ENCODE assay signal across 1 cellular context in the genomic region with DNA sequence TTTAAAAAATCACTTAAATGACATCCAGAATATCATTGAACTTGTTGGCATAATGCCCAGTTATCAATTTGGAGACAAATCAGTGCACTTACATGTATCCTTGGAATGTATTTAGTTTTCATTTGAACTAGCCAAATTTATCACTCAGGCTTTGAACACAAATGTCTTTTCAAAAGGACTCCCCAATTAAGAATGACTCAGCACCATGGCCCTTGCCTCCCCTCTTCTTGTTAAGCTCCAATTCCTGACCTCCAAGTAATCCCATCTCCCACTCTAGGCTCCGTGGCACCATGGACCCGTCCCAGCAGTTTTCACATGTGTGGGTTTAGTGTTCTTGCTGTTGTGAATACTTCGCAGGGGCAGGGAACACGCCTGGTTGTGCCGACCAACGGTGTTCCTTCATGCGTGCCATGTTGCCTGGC.
TF ChIP-seq lines count a peak whose summit lies in the region.

No MANE protein-coding gene starts in this region.

TF ChIP-seq in neural cell, 6 proteins besides CTCF, POLR2A, EP300 and RAD21 (continued from another document):
- TF ChIP-seq REST (IDR thresholded peaks at IDR 0.05; ENCODE audit: borderline replicate concordance) (no peak), SMC3 (conservative IDR thresholded peaks at IDR 0.05; ENCODE audit: poor library complexity) (no peak), EZH2 (IDR thresholded peaks at IDR 0.05; ENCODE audit: borderline replicate concordance, insufficient read depth, low read length, poor library complexity, severe bottlenecking) (no peak), MXI1 (conservative IDR thresholded peaks at IDR 0.05; ENCODE audit: poor library complexity, severe bottlenecking) (no peak)
